In the genomic region with DNA sequence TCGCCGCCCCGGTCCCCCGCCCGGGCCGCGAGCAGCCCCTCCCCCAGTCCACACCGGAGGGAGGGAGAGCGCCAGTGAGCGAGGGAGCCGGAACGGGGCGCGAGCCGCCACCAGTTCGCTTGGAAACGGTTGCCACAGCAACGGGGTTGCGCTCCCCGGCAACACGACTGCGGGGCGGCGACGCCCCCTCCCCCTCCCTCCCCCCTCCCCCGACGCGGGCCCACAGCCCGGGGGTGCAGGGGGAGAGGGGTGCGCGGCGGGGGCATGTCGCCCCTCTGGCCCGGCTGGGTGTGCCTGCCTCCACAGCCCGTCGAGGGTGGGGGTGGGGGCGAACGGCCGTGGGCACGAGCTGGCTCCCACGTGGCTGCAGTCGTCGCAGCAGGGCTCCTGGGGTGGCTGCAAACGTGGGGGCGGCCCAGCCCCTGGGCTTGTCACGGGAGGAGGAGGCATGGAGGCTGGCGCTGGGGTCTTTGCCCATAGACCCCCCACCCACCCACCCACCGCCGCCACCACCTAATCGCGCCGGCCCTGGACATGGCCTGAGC, we compare ENCODE assay signal across 1 cellular context.
A peak's percentile ranks its signal among the peaks of the same experiment; 100 is the strongest.
TF ChIP-seq lines count a peak whose summit lies in the region.

No MANE protein-coding gene starts in this region.

TF ChIP-seq in HEK293, 187 proteins besides CTCF, POLR2A, EP300 and RAD21 (continued from another document and continues in another):
- TF ChIP-seq, protein P1, sequence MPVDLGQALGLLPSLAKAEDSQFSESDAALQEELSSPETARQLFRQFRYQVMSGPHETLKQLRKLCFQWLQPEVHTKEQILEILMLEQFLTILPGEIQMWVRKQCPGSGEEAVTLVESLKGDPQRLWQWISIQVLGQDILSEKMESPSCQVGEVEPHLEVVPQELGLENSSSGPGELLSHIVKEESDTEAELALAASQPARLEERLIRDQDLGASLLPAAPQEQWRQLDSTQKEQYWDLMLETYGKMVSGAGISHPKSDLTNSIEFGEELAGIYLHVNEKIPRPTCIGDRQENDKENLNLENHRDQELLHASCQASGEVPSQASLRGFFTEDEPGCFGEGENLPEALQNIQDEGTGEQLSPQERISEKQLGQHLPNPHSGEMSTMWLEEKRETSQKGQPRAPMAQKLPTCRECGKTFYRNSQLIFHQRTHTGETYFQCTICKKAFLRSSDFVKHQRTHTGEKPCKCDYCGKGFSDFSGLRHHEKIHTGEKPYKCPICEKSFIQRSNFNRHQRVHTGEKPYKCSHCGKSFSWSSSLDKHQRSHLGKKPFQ (tag by site-specific recombination; IDR thresholded peaks at IDR 0.05): no peak
- TF ChIP-seq HOXD13 (CRISPR knock-in tag; IDR thresholded peaks at IDR 0.05; ENCODE audit: borderline replicate concordance) (no peak), ZNF324 (tag by site-specific recombination; IDR thresholded peaks at IDR 0.05) (no peak), MYNN (tag by site-specific recombination; IDR thresholded peaks at IDR 0.05; ENCODE audit: borderline replicate concordance) (peak; percentile 97), ZBTB21 (tag by site-specific recombination; IDR thresholded peaks at IDR 0.05) (no peak), IKZF3 (tag by site-specific recombination; IDR thresholded peaks at IDR 0.05) (no peak), GLI2 (tag by site-specific recombination; IDR thresholded peaks at IDR 0.05; ENCODE audit: borderline replicate concordance, low read depth) (no peak), ZIC2 (tag by site-specific recombination; IDR thresholded peaks at IDR 0.05) (no peak), ZBTB7A (tag by site-specific recombination; IDR thresholded peaks at IDR 0.05; ENCODE audit: low read depth) (no peak), GFI1B (tag by site-specific recombination; IDR thresholded peaks at IDR 0.05) (no peak), ZNF549 (tag by site-specific recombination; IDR thresholded peaks at IDR 0.05) (no peak), ZNF530 (tag by site-specific recombination; IDR thresholded peaks at IDR 0.05; ENCODE audit: low read depth) (no peak), ZNF629 (tag by site-specific recombination; IDR thresholded peaks at IDR 0.05) (no peak), ZNF132 (tag by site-specific recombination; IDR thresholded peaks at IDR 0.05; ENCODE audit: borderline replicate concordance) (no peak), HOXC10 (CRISPR knock-in tag; IDR thresholded peaks at IDR 0.05) (no peak), ZNF16 (tag by site-specific recombination; IDR thresholded peaks at IDR 0.05; ENCODE audit: low read depth) (no peak), ZNF37A (tag by site-specific recombination; IDR thresholded peaks at IDR 0.05) (no peak), RBAK (tag by site-specific recombination; IDR thresholded peaks at IDR 0.05) (no peak), ZNF350 (tag by site-specific recombination; IDR thresholded peaks at IDR 0.05) (no peak), YY1 (tag by site-specific recombination; IDR thresholded peaks at IDR 0.05) (no peak), ZNF560 (tag by site-specific recombination; IDR thresholded peaks at IDR 0.05; ENCODE audit: borderline replicate concordance) (no peak), ZFP41 (tag by site-specific recombination; IDR thresholded peaks at IDR 0.05; ENCODE audit: borderline replicate concordance) (no peak), ZFP3 (tag by site-specific recombination; IDR thresholded peaks at IDR 0.05; ENCODE audit: low read depth) (no peak), ZNF341 (tag by site-specific recombination; IDR thresholded peaks at IDR 0.05; ENCODE audit: low read depth) (peak; percentile 27; the same call in 1 of the 2 replicates)
- TF ChIP-seq, protein P2, sequence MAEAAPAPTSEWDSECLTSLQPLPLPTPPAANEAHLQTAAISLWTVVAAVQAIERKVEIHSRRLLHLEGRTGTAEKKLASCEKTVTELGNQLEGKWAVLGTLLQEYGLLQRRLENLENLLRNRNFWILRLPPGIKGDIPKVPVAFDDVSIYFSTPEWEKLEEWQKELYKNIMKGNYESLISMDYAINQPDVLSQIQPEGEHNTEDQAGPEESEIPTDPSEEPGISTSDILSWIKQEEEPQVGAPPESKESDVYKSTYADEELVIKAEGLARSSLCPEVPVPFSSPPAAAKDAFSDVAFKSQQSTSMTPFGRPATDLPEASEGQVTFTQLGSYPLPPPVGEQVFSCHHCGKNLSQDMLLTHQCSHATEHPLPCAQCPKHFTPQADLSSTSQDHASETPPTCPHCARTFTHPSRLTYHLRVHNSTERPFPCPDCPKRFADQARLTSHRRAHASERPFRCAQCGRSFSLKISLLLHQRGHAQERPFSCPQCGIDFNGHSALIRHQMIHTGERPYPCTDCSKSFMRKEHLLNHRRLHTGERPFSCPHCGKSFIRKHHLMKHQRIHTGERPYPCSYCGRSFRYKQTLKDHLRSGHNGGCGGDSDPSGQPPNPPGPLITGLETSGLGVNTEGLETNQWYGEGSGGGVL (tag by site-specific recombination; IDR thresholded peaks at IDR 0.05): peak; percentile 93
- TF ChIP-seq, protein P3, sequence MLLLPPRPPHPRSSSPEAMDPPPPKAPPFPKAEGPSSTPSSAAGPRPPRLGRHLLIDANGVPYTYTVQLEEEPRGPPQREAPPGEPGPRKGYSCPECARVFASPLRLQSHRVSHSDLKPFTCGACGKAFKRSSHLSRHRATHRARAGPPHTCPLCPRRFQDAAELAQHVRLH (tag by site-specific recombination; IDR thresholded peaks at IDR 0.05): no peak
- TF ChIP-seq, protein P4, sequence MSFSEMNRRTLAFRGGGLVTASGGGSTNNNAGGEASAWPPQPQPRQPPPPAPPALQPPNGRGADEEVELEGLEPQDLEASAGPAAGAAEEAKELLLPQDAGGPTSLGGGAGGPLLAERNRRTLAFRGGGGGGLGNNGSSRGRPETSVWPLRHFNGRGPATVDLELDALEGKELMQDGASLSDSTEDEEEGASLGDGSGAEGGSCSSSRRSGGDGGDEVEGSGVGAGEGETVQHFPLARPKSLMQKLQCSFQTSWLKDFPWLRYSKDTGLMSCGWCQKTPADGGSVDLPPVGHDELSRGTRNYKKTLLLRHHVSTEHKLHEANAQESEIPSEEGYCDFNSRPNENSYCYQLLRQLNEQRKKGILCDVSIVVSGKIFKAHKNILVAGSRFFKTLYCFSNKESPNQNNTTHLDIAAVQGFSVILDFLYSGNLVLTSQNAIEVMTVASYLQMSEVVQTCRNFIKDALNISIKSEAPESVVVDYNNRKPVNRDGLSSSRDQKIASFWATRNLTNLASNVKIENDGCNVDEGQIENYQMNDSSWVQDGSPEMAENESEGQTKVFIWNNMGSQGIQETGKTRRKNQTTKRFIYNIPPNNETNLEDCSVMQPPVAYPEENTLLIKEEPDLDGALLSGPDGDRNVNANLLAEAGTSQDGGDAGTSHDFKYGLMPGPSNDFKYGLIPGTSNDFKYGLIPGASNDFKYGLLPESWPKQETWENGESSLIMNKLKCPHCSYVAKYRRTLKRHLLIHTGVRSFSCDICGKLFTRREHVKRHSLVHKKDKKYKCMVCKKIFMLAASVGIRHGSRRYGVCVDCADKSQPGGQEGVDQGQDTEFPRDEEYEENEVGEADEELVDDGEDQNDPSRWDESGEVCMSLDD (tag by site-specific recombination; IDR thresholded peaks at IDR 0.05): peak; percentile 55
- TF ChIP-seq, protein P5, sequence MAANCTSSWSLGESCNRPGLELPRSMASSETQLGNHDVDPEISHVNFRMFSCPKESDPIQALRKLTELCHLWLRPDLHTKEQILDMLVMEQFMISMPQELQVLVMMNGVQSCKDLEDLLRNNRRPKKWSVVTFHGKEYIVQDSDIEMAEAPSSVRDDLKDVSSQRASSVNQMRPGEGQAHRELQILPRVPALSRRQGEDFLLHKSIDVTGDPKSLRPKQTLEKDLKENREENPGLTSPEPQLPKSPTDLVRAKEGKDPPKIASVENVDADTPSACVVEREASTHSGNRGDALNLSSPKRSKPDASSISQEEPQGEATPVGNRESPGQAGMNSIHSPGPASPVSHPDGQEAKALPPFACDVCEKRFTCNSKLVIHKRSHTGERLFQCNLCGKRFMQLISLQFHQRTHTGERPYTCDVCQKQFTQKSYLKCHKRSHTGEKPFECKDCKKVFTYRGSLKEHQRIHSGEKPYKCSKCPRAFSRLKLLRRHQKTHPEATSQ (tag by site-specific recombination; IDR thresholded peaks at IDR 0.05): no peak
- TF ChIP-seq, protein P6, sequence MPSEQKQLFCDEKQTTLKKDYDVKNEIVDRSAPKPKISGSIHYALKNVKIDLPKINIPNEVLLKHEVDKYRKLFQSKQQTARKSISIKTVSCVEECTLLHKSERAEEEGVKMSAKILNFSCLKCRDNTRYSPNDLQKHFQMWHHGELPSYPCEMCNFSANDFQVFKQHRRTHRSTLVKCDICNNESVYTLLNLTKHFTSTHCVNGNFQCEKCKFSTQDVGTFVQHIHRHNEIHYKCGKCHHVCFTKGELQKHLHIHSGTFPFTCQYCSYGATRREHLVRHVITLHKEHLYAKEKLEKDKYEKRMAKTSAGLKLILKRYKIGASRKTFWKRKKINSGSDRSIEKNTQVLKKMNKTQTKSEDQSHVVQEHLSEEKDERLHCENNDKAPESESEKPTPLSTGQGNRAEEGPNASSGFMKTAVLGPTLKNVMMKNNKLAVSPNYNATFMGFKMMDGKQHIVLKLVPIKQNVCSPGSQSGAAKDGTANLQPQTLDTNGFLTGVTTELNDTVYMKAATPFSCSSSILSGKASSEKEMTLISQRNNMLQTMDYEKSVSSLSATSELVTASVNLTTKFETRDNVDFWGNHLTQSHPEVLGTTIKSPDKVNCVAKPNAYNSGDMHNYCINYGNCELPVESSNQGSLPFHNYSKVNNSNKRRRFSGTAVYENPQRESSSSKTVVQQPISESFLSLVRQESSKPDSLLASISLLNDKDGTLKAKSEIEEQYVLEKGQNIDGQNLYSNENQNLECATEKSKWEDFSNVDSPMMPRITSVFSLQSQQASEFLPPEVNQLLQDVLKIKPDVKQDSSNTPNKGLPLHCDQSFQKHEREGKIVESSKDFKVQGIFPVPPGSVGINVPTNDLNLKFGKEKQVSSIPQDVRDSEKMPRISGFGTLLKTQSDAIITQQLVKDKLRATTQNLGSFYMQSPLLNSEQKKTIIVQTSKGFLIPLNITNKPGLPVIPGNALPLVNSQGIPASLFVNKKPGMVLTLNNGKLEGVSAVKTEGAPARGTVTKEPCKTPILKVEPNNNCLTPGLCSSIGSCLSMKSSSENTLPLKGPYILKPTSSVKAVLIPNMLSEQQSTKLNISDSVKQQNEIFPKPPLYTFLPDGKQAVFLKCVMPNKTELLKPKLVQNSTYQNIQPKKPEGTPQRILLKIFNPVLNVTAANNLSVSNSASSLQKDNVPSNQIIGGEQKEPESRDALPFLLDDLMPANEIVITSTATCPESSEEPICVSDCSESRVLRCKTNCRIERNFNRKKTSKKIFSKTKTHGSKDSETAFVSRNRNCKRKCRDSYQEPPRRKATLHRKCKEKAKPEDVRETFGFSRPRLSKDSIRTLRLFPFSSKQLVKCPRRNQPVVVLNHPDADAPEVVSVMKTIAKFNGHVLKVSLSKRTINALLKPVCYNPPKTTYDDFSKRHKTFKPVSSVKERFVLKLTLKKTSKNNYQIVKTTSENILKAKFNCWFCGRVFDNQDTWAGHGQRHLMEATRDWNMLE (tag by site-specific recombination; conservative IDR thresholded peaks at IDR 0.05; ENCODE audit: low read depth): no peak
- TF ChIP-seq, protein P7, sequence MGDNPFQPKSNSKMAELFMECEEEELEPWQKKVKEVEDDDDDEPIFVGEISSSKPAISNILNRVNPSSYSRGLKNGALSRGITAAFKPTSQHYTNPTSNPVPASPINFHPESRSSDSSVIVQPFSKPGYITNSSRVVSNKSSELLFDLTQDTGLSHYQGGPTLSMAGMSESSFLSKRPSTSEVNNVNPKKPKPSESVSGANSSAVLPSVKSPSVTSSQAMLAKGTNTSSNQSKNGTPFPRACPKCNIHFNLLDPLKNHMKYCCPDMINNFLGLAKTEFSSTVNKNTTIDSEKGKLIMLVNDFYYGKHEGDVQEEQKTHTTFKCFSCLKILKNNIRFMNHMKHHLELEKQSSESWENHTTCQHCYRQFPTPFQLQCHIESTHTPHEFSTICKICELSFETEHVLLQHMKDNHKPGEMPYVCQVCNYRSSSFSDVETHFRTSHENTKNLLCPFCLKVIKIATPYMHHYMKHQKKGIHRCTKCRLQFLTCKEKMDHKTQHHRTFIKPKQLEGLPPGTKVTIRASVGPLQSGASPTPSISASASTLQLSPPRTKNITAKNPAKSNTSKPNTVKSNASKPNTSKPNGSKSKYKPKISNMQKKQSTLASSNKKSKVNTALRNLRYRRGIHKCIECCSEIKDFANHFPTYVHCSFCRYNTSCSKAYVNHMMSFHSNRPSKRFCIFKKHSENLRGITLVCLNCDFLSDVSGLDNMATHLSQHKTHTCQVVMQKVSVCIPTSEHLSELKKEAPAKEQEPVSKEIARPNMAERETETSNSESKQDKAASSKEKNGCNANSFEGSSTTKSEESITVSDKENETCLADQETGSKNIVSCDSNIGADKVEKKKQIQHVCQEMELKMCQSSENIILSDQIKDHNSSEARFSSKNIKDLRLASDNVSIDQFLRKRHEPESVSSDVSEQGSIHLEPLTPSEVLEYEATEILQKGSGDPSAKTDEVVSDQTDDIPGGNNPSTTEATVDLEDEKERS (tag by site-specific recombination; IDR thresholded peaks at IDR 0.05): no peak
- TF ChIP-seq, protein P8, sequence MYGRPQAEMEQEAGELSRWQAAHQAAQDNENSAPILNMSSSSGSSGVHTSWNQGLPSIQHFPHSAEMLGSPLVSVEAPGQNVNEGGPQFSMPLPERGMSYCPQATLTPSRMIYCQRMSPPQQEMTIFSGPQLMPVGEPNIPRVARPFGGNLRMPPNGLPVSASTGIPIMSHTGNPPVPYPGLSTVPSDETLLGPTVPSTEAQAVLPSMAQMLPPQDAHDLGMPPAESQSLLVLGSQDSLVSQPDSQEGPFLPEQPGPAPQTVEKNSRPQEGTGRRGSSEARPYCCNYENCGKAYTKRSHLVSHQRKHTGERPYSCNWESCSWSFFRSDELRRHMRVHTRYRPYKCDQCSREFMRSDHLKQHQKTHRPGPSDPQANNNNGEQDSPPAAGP (tag by site-specific recombination; IDR thresholded peaks at IDR 0.05): no peak
- TF ChIP-seq, protein P9, sequence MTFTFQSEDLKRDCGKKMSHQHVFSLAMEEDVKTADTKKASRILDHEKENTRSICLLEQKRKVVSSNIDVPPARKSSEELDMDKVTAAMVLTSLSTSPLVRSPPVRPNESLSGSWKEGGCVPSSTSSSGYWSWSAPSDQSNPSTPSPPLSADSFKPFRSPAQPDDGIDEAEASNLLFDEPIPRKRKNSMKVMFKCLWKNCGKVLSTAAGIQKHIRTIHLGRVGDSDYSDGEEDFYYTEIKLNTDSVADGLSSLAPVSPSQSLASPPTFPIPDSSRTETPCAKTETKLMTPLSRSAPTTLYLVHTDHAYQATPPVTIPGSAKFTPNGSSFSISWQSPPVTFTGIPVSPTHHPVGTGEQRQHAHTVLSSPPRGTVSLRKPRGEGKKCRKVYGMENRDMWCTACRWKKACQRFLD (tag by site-specific recombination; IDR thresholded peaks at IDR 0.05): no peak
- TF ChIP-seq, protein P10, sequence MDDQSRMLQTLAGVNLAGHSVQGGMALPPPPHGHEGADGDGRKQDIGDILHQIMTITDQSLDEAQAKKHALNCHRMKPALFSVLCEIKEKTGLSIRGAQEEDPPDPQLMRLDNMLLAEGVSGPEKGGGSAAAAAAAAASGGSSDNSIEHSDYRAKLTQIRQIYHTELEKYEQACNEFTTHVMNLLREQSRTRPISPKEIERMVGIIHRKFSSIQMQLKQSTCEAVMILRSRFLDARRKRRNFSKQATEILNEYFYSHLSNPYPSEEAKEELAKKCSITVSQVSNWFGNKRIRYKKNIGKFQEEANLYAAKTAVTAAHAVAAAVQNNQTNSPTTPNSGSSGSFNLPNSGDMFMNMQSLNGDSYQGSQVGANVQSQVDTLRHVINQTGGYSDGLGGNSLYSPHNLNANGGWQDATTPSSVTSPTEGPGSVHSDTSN (CRISPR knock-in tag; IDR thresholded peaks at IDR 0.05): no peak; the same call in 1 of the 2 replicates
